2 cellular contexts compared by ENCODE assay signal in genomic region chr2:149009928-149010461, GRCh38.
TF ChIP-seq lines count a peak whose summit lies in the region.

No MANE protein-coding gene starts in this region.

TF ChIP-seq in SK-N-SH, 30 proteins besides CTCF, POLR2A, EP300 and RAD21 (continued from another document):
- no peak for TF ChIP-seq REST (IDR thresholded peaks at IDR 0.05; ENCODE audit: low read depth, low read length)
- no peak for TF ChIP-seq TAF1 (IDR thresholded peaks at IDR 0.05; ENCODE audit: borderline replicate concordance, low read depth, low read length)
- no peak for TF ChIP-seq JUND (IDR thresholded peaks at IDR 0.05)
- no peak for TF ChIP-seq RFX5 (IDR thresholded peaks at IDR 0.05; ENCODE audit: low read length)
- no peak for TF ChIP-seq IRF3 (IDR thresholded peaks at IDR 0.05; ENCODE audit: low read depth, low read length)
- no peak for TF ChIP-seq EZH2phosphoT487 (IDR thresholded peaks at IDR 0.05; ENCODE audit: borderline replicate concordance, low read depth)
- no peak for TF ChIP-seq FOXJ3 (CRISPR knock-in tag; IDR thresholded peaks at IDR 0.05)
- TF ChIP-seq MEF2A (IDR thresholded peaks at IDR 0.05; ENCODE audit: borderline replicate concordance, low read depth): no peak

TF ChIP-seq in SK-N-SH treated with all-trans-retinoic acid at 6 μM for 48 hours, 23 proteins besides CTCF, POLR2A, EP300 and RAD21 (continued from another document):
- no peak for TF ChIP-seq CSRNP3 (CRISPR knock-in tag; IDR thresholded peaks at IDR 0.05)
- no peak for TF ChIP-seq OSR1 (CRISPR knock-in tag; IDR thresholded peaks at IDR 0.05)
- no peak for TF ChIP-seq PATZ1 (CRISPR knock-in tag; IDR thresholded peaks at IDR 0.05; ENCODE audit: borderline replicate concordance)
